Comparison of ENCODE assay signal across 1 cellular context in the genomic region with DNA sequence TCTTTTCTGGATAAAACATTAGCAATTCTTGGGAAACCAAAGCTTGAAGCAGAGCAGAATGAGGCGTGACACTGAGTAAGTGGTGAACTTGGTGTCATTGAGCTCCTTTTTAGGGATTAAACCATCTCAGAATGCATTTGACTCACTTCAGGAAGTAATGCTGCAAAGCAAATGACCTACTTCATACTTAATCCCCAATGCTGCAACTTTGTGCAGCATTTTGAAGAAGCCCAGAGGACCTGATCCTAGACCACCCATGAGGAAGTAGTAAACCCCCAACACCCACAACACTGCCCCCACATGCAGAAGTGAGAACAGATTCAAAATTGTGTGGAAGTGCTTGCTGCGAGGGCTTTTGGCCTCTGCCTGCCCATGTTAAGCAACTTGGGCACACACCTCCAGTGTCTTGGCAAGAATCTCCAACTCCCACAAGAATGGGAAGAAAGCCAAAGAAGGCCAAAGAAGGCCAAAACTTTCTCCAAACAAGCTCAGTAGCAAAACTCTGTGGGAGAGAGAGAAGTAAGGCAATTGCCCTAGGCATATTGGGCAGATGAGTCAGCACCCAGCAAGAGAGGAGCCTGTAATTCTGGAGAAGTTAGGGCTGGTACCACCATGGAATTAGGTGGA.
TF ChIP-seq lines count a peak whose summit lies in the region.

No MANE protein-coding gene starts in this region.

TF ChIP-seq in IMR-90, 13 proteins besides CTCF, POLR2A, EP300 and RAD21:
- TF ChIP-seq MAZ (IDR thresholded peaks at IDR 0.05; ENCODE audit: borderline replicate concordance, low read depth, low read length): no peak
- peak; percentile 73 for TF ChIP-seq CEBPB (IDR thresholded peaks at IDR 0.05; ENCODE audit: low read depth, low read length)
- peak; percentile 32; the same call in 1 of the 2 replicates for TF ChIP-seq NFE2L2 (IDR thresholded peaks at IDR 0.05; ENCODE audit: low read depth, low read length)
